In genomic region chr4:139255581-139255980, GRCh38 we compare ENCODE assay signal across 2 cellular contexts. TPM values are rescaled to one million over a fixed set of nuclear protein-coding genes. Genes with fewer than 3 reads are reported as not detected.
"Had no signal": no experiment of that assay in that cellular context is flagged by ENCODE, and none has a peak within 500 bp of the region (broad histone marks: within the 10 kb centered on the region; RNA-seq: fewer than 3 reads in every experiment).

No MANE protein-coding gene starts in this region.

RNA-seq across cellular contexts. Expression of gene MGARP, which starts 24.4 kb away (rescaled TPM):
- total RNA-seq: skeletal muscle tissue, stomach had no signal
